ENCODE assay signal across 12 cellular contexts in genomic region chr12:2902287-2902880, GRCh38. TPM values are rescaled to one million over a fixed set of nuclear protein-coding genes. Genes with fewer than 3 reads are reported as not detected.
DNase-seq lines count a peak whose midpoint lies in the region; ATAC-seq and TF ChIP-seq lines count a peak whose summit lies in the region.
"Had no signal": no experiment of that assay in that cellular context is flagged by ENCODE, and none has a peak within 500 bp of the region (broad histone marks: within the 10 kb centered on the region; RNA-seq: fewer than 3 reads in every experiment).

No MANE protein-coding gene starts in this region.

- H3K27ac ChIP-seq in cingulate gyrus (ENCODE audit: low read depth, low read length) = peak overlapping the region; percentile 96
- H3K27ac ChIP-seq in suprapubic skin = no peak overlapping the region
- H3K27ac ChIP-seq: Peyer's patch had no signal

- 26% methylated on average over 4 of the region's 4 CpGs for WGBS in suprapubic skin

- H3K36me3 ChIP-seq in suprapubic skin = no peaks in the 10 kb centered on the region
- H3K36me3 ChIP-seq: Peyer's patch had no signal

- TF ChIP-seq CTCF in suprapubic skin (IDR thresholded peaks at IDR 0.05) = no peak

- no peaks in the 10 kb centered on the region for H3K9me3 Mint-ChIP-seq in stimulated activated effector memory CD8-positive, alpha-beta T cell treated with anti-CD3 and anti-CD28 coated beads, Interleukin-12 subunit alpha, Interleukin-12 subunit beta, amount 100 ng/mL, for 72 hours
- H3K9me3 Mint-ChIP-seq: activated naive CD8-positive, alpha-beta T cell treated with anti-CD3 and anti-CD28 coated beads, Interleukin-2, amount 50 U/mL, for 24 hours had no signal

- peaks cover 15% of the 10 kb centered on the region for H3K4me1 ChIP-seq in suprapubic skin
- H3K4me1 ChIP-seq: Peyer's patch had no signal

- H3K4me3 ChIP-seq in suprapubic skin = no peak overlapping the region
- H3K4me3 ChIP-seq: Peyer's patch had no signal

- TF ChIP-seq POLR2A in suprapubic skin (IDR thresholded peaks at IDR 0.05) = no peak

- no peaks in the 10 kb centered on the region for H3K27me3 ChIP-seq in suprapubic skin
- H3K27me3 ChIP-seq: Peyer's patch had no signal

- no peak for TF ChIP-seq EP300 in suprapubic skin (IDR thresholded peaks at IDR 0.05)

- no peaks in the 10 kb centered on the region for H3K36me3 Mint-ChIP-seq in stimulated activated effector memory CD8-positive, alpha-beta T cell treated with anti-CD3 and anti-CD28 coated beads, Interleukin-12 subunit alpha, Interleukin-12 subunit beta, amount 100 ng/mL, for 72 hours

- H3K9me3 ChIP-seq in suprapubic skin = no peaks in the 10 kb centered on the region
- H3K9me3 ChIP-seq: Peyer's patch had no signal

- ATAC-seq in stimulated activated effector memory CD8-positive, alpha-beta T cell treated with anti-CD3 and anti-CD28 coated beads, Interleukin-12 subunit alpha, Interleukin-12 subunit beta, amount 100 ng/mL, for 72 hours = no peak
- ATAC-seq: activated naive CD8-positive, alpha-beta T cell treated with anti-CD3 and anti-CD28 coated beads, Interleukin-2, amount 50 U/mL, for 24 hours had no signal

- DNase-seq in AG08396 (ENCODE audit: low spot score) (peak; percentile 17), NCI-H2196 (lab: John Stamatoyannopoulos, UW; ENCODE audit: unreplicated experiment) (peak; percentile 53), medulla oblongata (ENCODE audit: extremely low spot score) (peak; percentile 82), suprapubic skin (ENCODE audit: low spot score in 2 of 2) (no peak), NCI-H510A (lab: John Stamatoyannopoulos, UW) (no peak)
- no peak for DNase-seq in activated CD4-positive, alpha-beta T cell treated with anti-CD3 and anti-CD28 coated beads, Interleukin-2, amount 50 U/mL, for 1 hour
- no peak for DNase-seq in stimulated activated effector memory CD8-positive, alpha-beta T cell treated with anti-CD3 and anti-CD28 coated beads, Interleukin-12 subunit alpha, Interleukin-12 subunit beta, amount 100 ng/mL, for 72 hours (ENCODE audit: low spot score in 2 of 2)
- DNase-seq: activated CD4-positive, alpha-beta T cell treated with anti-CD3 and anti-CD28 coated beads for 4 hours; activated naive CD8-positive, alpha-beta T cell treated with anti-CD3 and anti-CD28 coated beads, Interleukin-2, amount 50 U/mL, for 24 hours; KBM-7 had no signal

- H3K4me1 Mint-ChIP-seq in stimulated activated effector memory CD8-positive, alpha-beta T cell treated with anti-CD3 and anti-CD28 coated beads, Interleukin-12 subunit alpha, Interleukin-12 subunit beta, amount 100 ng/mL, for 72 hours = no peaks in the 10 kb centered on the region
- H3K4me1 Mint-ChIP-seq: activated naive CD8-positive, alpha-beta T cell treated with anti-CD3 and anti-CD28 coated beads, Interleukin-2, amount 50 U/mL, for 24 hours had no signal

- H3K27ac Mint-ChIP-seq in stimulated activated effector memory CD8-positive, alpha-beta T cell treated with anti-CD3 and anti-CD28 coated beads, Interleukin-12 subunit alpha, Interleukin-12 subunit beta, amount 100 ng/mL, for 72 hours = no peak overlapping the region
- H3K27ac Mint-ChIP-seq: activated naive CD8-positive, alpha-beta T cell treated with anti-CD3 and anti-CD28 coated beads, Interleukin-2, amount 50 U/mL, for 24 hours had no signal

- H3K4me3 Mint-ChIP-seq in stimulated activated effector memory CD8-positive, alpha-beta T cell treated with anti-CD3 and anti-CD28 coated beads, Interleukin-12 subunit alpha, Interleukin-12 subunit beta, amount 100 ng/mL, for 72 hours = no peak overlapping the region
- H3K4me3 Mint-ChIP-seq: activated naive CD8-positive, alpha-beta T cell treated with anti-CD3 and anti-CD28 coated beads, Interleukin-2, amount 50 U/mL, for 24 hours had no signal

RNA-seq across cellular contexts. Expression of gene TULP3, which starts 11.7 kb away (rescaled TPM):
- 10 to 100 TPM; 21.0 to 55.8 (median 35.6) TPM for total RNA-seq in suprapubic skin

RNA-seq across cellular contexts. Expression of gene RHNO1, which starts 25.4 kb away (rescaled TPM):
- 10 to 100 TPM; 17.2 to 33.1 (median 21.0) TPM for total RNA-seq in suprapubic skin

RNA-seq across cellular contexts. Expression of gene FOXM1, which starts 25.4 kb away (rescaled TPM):
- total RNA-seq in suprapubic skin = 1 to 10 TPM; 4.1 to 9.2 (median 7.1) TPM

RNA-seq across cellular contexts. Expression of gene TEX52, which starts 45.5 kb away (rescaled TPM):
- total RNA-seq in suprapubic skin = not detected

RNA-seq across cellular contexts. Expression of gene TEAD4, which starts 56.8 kb away (rescaled TPM):
- total RNA-seq in suprapubic skin = 10 to 100 TPM; 13.0 to 28.4 (median 17.2) TPM

Comparison
In these comparisons a context has a peak if more than half of its experiments do, and no peak if none do; other contexts are left out.
1. DNase-seq: peak in AG08396 (single experiment), NCI-H2196 (single experiment) and medulla oblongata (single experiment); none in suprapubic skin (0 of 2), NCI-H510A (single experiment), activated CD4-positive, alpha-beta T cell treated with anti-CD3 and anti-CD28 coated beads, Interleukin-2, amount 50 U/mL, for 1 hour (single experiment) and stimulated activated effector memory CD8-positive, alpha-beta T cell treated with anti-CD3 and anti-CD28 coated beads, Interleukin-12 subunit alpha, Interleukin-12 subunit beta, amount 100 ng/mL, for 72 hours (0 of 2).